Comparison of ENCODE assay signal across 8 cellular contexts in the genomic region with DNA sequence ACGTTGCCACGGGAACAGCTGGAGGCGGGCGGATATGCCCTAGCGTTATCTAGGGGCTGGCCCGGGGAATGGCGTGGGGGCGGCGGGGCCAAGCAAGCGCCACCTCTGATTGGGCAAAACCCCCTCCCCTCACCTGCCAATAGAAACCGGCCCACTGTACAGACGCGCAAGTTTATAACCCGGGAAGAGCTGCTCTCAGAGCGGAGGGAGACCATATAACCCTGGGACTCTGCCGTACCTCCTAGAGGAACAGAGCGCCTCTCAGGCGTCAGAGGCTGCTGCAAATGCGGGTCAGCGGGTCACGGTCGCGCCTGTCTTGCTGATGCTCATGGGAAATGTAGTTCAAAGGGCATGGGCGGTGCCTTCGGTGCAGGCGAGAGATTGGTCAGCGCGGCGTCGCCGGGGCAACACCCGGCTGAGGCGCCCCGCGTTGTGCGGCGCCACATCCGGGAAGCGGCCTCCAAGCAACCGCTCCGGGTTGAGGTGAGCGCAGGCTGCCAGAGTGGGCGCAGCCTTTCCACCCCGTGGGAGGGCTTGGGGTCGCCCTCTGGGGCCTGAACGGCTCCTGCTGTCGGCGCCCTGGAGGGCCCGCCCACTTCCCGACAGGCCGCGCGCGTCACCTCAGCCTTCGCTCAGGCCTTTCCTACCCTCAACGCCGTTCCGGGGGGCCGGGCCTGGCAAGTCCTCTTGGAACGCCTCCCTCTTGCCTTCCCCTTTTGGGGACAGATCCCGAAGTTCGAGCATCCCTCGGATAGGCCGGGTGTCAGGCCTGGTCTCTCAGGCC. TPM values are rescaled to one million over a fixed set of nuclear protein-coding genes. Genes with fewer than 3 reads are reported as not detected.
DNase-seq lines count a peak whose midpoint lies in the region; ATAC-seq and TF ChIP-seq lines count a peak whose summit lies in the region.

A gene (plus strand): TSS at position 639 of the 784 bp plus-strand sequence. CDS start 867 bp downstream, outside the sequence.

- no peak for TF ChIP-seq CTCF in nephron (IDR thresholded peaks at IDR 0.05; ENCODE audit: unreplicated experiment in 3 of 3)

- H3K27me3 ChIP-seq in HAP-1 (ENCODE audit: low read depth) (no peaks in the 10 kb centered on the region), MG63 (no peaks in the 10 kb centered on the region)

- H3K36me3 ChIP-seq in HAP-1 (replicated peaks) (peaks cover 17% of the 10 kb centered on the region), MG63 (peaks cover 16% of the 10 kb centered on the region)

- H3K4me1 Mint-ChIP-seq in nephron, result peaks cover 6% of the 10 kb centered on the region

- ATAC-seq in stimulated activated naive CD8-positive, alpha-beta T cell treated with anti-CD3 and anti-CD28 coated beads, Interleukin-15, Interleukin-2, amounts not matched to agents 100 U/mL and 50 U/mL, for 24 hours, result peak; percentile 88

- H3K9me3 ChIP-seq in HAP-1, result no peaks in the 10 kb centered on the region
- no peaks in the 10 kb centered on the region for H3K9me3 ChIP-seq in MG63

- H3K27me3 Mint-ChIP-seq in nephron (ENCODE audit: low read depth), result no peaks in the 10 kb centered on the region

- peaks cover 13% of the 10 kb centered on the region for H3K36me3 Mint-ChIP-seq in nephron (ENCODE audit: low read depth)

- peak within 1 kb of the TSS; percentile 89 to 97 (median 94) for H3K27ac Mint-ChIP-seq in nephron

- H3K4me3 ChIP-seq in HAP-1 (peak within 1 kb of the TSS; percentile 48), MG63 (peak within 1 kb of the TSS; percentile 60)

- DNase-seq in G401 (ENCODE audit: low spot score), result peak; percentile 98
- peak; percentile 92 to 97 for DNase-seq in HAP-1 (ENCODE audit: low spot score in 2 of 2)
- DNase-seq in MG63, result peak; percentile 98
- DNase-seq in SHP77 (lab: John Stamatoyannopoulos, UW), result peak; percentile 95 to 96
- peak; percentile 94 for DNase-seq in activated gamma-delta T cell (lab: John Stamatoyannopoulos, UW)
- DNase-seq in fibroblast of the conjunctiva (ENCODE audit: low read depth), result peak; percentile 95
- DNase-seq in stimulated activated naive CD8-positive, alpha-beta T cell treated with anti-CD3 and anti-CD28 coated beads, Interleukin-15, Interleukin-2, amounts not matched to agents 100 U/mL and 50 U/mL, for 24 hours, result peak; percentile 95

- H3K4me3 Mint-ChIP-seq in nephron, result peak within 1 kb of the TSS; percentile 91 to 96 (median 92)

- peaks cover 9% of the 10 kb centered on the region for H3K4me1 ChIP-seq in HAP-1

- H3K9me3 Mint-ChIP-seq in nephron, result no peaks in the 10 kb centered on the region

- in situ Hi-C loops in G401 (cut with HindIII; ENCODE audit: low sequenced_read_pairs), result no loop called here
- in situ Hi-C loops in HAP-1 (cut with MboI; ENCODE audit: low sequenced_read_pairs), result no loop called here

RNA-seq across cellular contexts. Expression of the gene that starts here (rescaled TPM):
- 12.8 and 22.3 TPM in 2 replicates for total RNA-seq in G401 (2014; rRNA removed; shearing (Covaris generic))
- 18.4 and 23.5 TPM in 2 replicates for total RNA-seq in MG63 (2014; rRNA removed; shearing (Covaris generic); ENCODE audit: low replicate concordance)

Comparison
In these comparisons a context has a peak if more than half of its experiments do, and no peak if none do; other contexts are left out.
1. Peak in every context shown above with its lines: DNase-seq, ATAC-seq and H3K4me3 ChIP-seq.